1 cellular context compared by ENCODE assay signal in the genomic region with DNA sequence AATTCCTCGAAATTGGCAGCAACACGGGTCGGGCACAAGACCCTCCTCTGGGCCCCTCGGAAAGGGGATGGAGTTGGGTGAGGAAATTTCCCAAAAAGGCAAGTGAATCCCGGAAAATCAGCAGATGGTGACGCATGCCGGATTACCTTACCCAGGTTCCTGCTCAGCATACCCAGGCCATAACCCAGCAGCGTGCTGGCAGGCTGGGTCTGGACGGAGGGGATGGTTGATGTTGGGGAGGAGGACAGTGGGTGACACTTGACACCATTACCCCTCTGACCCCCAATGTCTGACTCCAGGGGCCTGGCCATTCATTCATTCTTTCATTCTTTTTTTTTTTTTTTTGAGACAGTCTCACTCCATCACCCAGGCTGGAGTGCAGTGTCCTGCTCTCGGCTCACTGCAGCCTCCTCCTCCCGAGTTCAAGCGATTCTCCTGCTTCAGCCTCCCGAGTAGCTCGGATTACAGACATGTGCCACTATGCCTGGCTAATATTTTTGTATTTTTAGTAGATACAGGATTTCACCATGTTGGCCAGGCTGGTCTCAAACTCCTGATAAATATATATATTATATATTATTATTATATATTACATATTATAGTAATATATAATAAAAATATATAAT.
TF ChIP-seq lines count a peak whose summit lies in the region.

No MANE protein-coding gene starts in this region.

TF ChIP-seq in HepG2, 621 proteins besides CTCF, POLR2A, EP300 and RAD21 (continued from another document and continues in another):
- TF ChIP-seq, protein P1, sequence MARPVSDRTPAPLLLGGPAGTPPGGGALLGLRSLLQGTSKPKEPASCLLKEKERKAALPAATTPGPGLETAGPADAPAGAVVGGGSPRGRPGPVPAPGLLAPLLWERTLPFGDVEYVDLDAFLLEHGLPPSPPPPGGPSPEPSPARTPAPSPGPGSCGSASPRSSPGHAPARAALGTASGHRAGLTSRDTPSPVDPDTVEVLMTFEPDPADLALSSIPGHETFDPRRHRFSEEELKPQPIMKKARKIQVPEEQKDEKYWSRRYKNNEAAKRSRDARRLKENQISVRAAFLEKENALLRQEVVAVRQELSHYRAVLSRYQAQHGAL (CRISPR knock-in tag; IDR thresholded peaks at IDR 0.05; ENCODE audit: not compliant biosample characterization), result no peak
- no peak for TF ChIP-seq MAF1 (CRISPR knock-in tag; IDR thresholded peaks at IDR 0.05; ENCODE audit: borderline replicate concordance)
- TF ChIP-seq GABPB1 (CRISPR knock-in tag; IDR thresholded peaks at IDR 0.05), result no peak
- TF ChIP-seq, protein P2, sequence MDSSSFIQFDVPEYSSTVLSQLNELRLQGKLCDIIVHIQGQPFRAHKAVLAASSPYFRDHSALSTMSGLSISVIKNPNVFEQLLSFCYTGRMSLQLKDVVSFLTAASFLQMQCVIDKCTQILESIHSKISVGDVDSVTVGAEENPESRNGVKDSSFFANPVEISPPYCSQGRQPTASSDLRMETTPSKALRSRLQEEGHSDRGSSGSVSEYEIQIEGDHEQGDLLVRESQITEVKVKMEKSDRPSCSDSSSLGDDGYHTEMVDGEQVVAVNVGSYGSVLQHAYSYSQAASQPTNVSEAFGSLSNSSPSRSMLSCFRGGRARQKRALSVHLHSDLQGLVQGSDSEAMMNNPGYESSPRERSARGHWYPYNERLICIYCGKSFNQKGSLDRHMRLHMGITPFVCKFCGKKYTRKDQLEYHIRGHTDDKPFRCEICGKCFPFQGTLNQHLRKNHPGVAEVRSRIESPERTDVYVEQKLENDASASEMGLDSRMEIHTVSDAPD (CRISPR knock-in tag; IDR thresholded peaks at IDR 0.05), result no peak
- no peak for TF ChIP-seq ZNF292 (CRISPR knock-in tag; IDR thresholded peaks at IDR 0.05; ENCODE audit: borderline replicate concordance, low read depth)
- no peak for TF ChIP-seq SP4 (CRISPR knock-in tag; IDR thresholded peaks at IDR 0.05)
- TF ChIP-seq, protein P3, sequence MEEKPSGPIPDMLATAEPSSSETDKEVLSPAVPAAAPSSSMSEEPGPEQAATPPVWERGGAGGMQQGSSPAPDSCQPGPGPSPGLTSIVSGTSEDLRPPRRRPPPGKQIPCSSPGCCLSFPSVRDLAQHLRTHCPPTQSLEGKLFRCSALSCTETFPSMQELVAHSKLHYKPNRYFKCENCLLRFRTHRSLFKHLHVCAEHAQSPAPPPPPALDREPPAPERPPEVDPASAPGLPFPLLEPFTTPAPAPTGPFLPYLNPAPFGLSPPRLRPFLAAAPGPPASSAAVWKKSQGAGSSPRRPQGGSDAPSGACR (CRISPR knock-in tag; IDR thresholded peaks at IDR 0.05), result no peak
- no peak for TF ChIP-seq NFATC3 (CRISPR knock-in tag; IDR thresholded peaks at IDR 0.05)
- no peak for TF ChIP-seq ZNF33A (CRISPR knock-in tag; IDR thresholded peaks at IDR 0.05; ENCODE audit: borderline replicate concordance)
- TF ChIP-seq ZFP36L2 (CRISPR knock-in tag; IDR thresholded peaks at IDR 0.05), result no peak
- peak; percentile 14 for TF ChIP-seq SALL1 (CRISPR knock-in tag; IDR thresholded peaks at IDR 0.05)
- TF ChIP-seq FOSL2 (CRISPR knock-in tag; IDR thresholded peaks at IDR 0.05), result peak; percentile 43; the same call in 1 of the 2 replicates
- TF ChIP-seq, protein P4, sequence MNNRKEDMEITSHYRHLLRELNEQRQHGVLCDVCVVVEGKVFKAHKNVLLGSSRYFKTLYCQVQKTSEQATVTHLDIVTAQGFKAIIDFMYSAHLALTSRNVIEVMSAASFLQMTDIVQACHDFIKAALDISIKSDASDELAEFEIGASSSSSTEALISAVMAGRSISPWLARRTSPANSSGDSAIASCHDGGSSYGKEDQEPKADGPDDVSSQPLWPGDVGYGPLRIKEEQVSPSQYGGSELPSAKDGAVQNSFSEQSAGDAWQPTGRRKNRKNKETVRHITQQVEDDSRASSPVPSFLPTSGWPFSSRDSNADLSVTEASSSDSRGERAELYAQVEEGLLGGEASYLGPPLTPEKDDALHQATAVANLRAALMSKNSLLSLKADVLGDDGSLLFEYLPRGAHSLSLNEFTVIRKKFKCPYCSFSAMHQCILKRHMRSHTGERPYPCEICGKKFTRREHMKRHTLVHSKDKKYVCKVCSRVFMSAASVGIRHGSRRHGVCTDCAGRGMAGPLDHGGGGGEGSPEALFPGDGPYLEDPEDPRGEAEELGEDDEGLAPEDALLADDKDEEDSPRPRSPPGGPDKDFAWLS (CRISPR knock-in tag; IDR thresholded peaks at IDR 0.05; ENCODE audit: borderline replicate concordance), result 0 out of 2 replicates have a peak, but pooled peaks have one; percentile 5
- TF ChIP-seq ZFP36L1 (CRISPR knock-in tag; IDR thresholded peaks at IDR 0.05), result no peak
- TF ChIP-seq MAZ (IDR thresholded peaks at IDR 0.05; ENCODE audit: borderline replicate concordance, low read depth, low read length), result no peak
- no peak for TF ChIP-seq MAZ (CRISPR knock-in tag; IDR thresholded peaks at IDR 0.05; ENCODE audit: low read depth)
- TF ChIP-seq, protein P5, sequence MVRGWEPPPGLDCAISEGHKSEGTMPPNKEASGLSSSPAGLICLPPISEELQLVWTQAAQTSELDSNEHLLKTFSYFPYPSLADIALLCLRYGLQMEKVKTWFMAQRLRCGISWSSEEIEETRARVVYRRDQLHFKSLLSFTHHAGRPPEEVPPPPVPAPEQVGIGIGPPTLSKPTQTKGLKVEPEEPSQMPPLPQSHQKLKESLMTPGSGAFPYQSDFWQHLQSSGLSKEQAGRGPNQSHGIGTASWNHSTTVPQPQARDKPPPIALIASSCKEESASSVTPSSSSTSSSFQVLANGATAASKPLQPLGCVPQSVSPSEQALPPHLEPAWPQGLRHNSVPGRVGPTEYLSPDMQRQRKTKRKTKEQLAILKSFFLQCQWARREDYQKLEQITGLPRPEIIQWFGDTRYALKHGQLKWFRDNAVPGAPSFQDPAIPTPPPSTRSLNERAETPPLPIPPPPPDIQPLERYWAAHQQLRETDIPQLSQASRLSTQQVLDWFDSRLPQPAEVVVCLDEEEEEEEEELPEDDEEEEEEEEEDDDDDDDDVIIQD (CRISPR knock-in tag; IDR thresholded peaks at IDR 0.05; ENCODE audit: low read depth), result no peak
- TF ChIP-seq ZBTB1 (CRISPR knock-in tag; IDR thresholded peaks at IDR 0.05; ENCODE audit: borderline replicate concordance), result no peak
- TF ChIP-seq NBN (conservative IDR thresholded peaks at IDR 0.05), result no peak
- no peak for TF ChIP-seq ZSCAN31 (CRISPR knock-in tag; IDR thresholded peaks at IDR 0.05; ENCODE audit: low read depth)
- no peak for TF ChIP-seq SAFB2 (CRISPR knock-in tag; IDR thresholded peaks at IDR 0.05; ENCODE audit: borderline replicate concordance, low read depth)
- no peak for TF ChIP-seq NAIF1 (CRISPR knock-in tag; IDR thresholded peaks at IDR 0.05; ENCODE audit: borderline replicate concordance)
- TF ChIP-seq, protein P6, sequence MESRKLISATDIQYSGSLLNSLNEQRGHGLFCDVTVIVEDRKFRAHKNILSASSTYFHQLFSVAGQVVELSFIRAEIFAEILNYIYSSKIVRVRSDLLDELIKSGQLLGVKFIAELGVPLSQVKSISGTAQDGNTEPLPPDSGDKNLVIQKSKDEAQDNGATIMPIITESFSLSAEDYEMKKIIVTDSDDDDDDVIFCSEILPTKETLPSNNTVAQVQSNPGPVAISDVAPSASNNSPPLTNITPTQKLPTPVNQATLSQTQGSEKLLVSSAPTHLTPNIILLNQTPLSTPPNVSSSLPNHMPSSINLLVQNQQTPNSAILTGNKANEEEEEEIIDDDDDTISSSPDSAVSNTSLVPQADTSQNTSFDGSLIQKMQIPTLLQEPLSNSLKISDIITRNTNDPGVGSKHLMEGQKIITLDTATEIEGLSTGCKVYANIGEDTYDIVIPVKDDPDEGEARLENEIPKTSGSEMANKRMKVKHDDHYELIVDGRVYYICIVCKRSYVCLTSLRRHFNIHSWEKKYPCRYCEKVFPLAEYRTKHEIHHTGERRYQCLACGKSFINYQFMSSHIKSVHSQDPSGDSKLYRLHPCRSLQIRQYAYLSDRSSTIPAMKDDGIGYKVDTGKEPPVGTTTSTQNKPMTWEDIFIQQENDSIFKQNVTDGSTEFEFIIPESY (CRISPR knock-in tag; IDR thresholded peaks at IDR 0.05), result no peak
- no peak for TF ChIP-seq ZNF552 (CRISPR knock-in tag; IDR thresholded peaks at IDR 0.05; ENCODE audit: borderline replicate concordance)
- TF ChIP-seq ADNP (CRISPR knock-in tag; IDR thresholded peaks at IDR 0.05), result no peak
- no peak for TF ChIP-seq ZNF660 (CRISPR knock-in tag; IDR thresholded peaks at IDR 0.05; ENCODE audit: borderline replicate concordance, low read depth)
- TF ChIP-seq ELF3 (CRISPR knock-in tag; IDR thresholded peaks at IDR 0.05), result no peak
- TF ChIP-seq IRF2 (CRISPR knock-in tag; IDR thresholded peaks at IDR 0.05), result no peak
- no peak for TF ChIP-seq ZFY (CRISPR knock-in tag; IDR thresholded peaks at IDR 0.05)
- no peak for TF ChIP-seq ZZZ3 (CRISPR knock-in tag; IDR thresholded peaks at IDR 0.05; ENCODE audit: borderline replicate concordance)
- TF ChIP-seq TMF1 (CRISPR knock-in tag; IDR thresholded peaks at IDR 0.05; ENCODE audit: low read depth), result no peak
- TF ChIP-seq, protein P7, sequence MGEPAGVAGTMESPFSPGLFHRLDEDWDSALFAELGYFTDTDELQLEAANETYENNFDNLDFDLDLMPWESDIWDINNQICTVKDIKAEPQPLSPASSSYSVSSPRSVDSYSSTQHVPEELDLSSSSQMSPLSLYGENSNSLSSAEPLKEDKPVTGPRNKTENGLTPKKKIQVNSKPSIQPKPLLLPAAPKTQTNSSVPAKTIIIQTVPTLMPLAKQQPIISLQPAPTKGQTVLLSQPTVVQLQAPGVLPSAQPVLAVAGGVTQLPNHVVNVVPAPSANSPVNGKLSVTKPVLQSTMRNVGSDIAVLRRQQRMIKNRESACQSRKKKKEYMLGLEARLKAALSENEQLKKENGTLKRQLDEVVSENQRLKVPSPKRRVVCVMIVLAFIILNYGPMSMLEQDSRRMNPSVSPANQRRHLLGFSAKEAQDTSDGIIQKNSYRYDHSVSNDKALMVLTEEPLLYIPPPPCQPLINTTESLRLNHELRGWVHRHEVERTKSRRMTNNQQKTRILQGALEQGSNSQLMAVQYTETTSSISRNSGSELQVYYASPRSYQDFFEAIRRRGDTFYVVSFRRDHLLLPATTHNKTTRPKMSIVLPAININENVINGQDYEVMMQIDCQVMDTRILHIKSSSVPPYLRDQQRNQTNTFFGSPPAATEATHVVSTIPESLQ (CRISPR knock-in tag; conservative IDR thresholded peaks at IDR 0.05), result no peak
- TF ChIP-seq, protein P8, sequence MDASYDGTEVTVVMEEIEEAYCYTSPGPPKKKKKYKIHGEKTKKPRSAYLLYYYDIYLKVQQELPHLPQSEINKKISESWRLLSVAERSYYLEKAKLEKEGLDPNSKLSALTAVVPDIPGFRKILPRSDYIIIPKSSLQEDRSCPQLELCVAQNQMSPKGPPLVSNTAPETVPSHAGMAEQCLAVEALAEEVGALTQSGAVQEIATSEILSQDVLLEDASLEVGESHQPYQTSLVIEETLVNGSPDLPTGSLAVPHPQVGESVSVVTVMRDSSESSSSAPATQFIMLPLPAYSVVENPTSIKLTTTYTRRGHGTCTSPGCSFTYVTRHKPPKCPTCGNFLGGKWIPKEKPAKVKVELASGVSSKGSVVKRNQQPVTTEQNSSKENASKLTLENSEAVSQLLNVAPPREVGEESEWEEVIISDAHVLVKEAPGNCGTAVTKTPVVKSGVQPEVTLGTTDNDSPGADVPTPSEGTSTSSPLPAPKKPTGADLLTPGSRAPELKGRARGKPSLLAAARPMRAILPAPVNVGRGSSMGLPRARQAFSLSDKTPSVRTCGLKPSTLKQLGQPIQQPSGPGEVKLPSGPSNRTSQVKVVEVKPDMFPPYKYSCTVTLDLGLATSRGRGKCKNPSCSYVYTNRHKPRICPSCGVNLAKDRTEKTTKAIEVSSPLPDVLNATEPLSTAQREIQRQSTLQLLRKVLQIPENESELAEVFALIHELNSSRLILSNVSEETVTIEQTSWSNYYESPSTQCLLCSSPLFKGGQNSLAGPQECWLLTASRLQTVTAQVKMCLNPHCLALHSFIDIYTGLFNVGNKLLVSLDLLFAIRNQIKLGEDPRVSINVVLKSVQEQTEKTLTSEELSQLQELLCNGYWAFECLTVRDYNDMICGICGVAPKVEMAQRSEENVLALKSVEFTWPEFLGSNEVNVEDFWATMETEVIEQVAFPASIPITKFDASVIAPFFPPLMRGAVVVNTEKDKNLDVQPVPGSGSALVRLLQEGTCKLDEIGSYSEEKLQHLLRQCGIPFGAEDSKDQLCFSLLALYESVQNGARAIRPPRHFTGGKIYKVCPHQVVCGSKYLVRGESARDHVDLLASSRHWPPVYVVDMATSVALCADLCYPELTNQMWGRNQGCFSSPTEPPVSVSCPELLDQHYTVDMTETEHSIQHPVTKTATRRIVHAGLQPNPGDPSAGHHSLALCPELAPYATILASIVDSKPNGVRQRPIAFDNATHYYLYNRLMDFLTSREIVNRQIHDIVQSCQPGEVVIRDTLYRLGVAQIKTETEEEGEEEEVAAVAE (CRISPR knock-in tag; IDR thresholded peaks at IDR 0.05; ENCODE audit: borderline replicate concordance), result no peak
- TF ChIP-seq ELF1 (CRISPR knock-in tag; IDR thresholded peaks at IDR 0.05), result no peak
- TF ChIP-seq NR2F2 (IDR thresholded peaks at IDR 0.05; ENCODE audit: borderline replicate concordance, low read depth), result no peak
- TF ChIP-seq MIER2 (CRISPR knock-in tag; IDR thresholded peaks at IDR 0.05), result no peak
- no peak for TF ChIP-seq HDAC1 (CRISPR knock-in tag; IDR thresholded peaks at IDR 0.05)
- 0 out of 2 replicates have a peak, but pooled peaks have one; percentile 13 for TF ChIP-seq CREM (IDR thresholded peaks at IDR 0.05)
- no peak for TF ChIP-seq CREM (CRISPR knock-in tag; IDR thresholded peaks at IDR 0.05)
- TF ChIP-seq SNAI1 (CRISPR knock-in tag; IDR thresholded peaks at IDR 0.05; ENCODE audit: borderline replicate concordance), result no peak
- TF ChIP-seq, protein P9, sequence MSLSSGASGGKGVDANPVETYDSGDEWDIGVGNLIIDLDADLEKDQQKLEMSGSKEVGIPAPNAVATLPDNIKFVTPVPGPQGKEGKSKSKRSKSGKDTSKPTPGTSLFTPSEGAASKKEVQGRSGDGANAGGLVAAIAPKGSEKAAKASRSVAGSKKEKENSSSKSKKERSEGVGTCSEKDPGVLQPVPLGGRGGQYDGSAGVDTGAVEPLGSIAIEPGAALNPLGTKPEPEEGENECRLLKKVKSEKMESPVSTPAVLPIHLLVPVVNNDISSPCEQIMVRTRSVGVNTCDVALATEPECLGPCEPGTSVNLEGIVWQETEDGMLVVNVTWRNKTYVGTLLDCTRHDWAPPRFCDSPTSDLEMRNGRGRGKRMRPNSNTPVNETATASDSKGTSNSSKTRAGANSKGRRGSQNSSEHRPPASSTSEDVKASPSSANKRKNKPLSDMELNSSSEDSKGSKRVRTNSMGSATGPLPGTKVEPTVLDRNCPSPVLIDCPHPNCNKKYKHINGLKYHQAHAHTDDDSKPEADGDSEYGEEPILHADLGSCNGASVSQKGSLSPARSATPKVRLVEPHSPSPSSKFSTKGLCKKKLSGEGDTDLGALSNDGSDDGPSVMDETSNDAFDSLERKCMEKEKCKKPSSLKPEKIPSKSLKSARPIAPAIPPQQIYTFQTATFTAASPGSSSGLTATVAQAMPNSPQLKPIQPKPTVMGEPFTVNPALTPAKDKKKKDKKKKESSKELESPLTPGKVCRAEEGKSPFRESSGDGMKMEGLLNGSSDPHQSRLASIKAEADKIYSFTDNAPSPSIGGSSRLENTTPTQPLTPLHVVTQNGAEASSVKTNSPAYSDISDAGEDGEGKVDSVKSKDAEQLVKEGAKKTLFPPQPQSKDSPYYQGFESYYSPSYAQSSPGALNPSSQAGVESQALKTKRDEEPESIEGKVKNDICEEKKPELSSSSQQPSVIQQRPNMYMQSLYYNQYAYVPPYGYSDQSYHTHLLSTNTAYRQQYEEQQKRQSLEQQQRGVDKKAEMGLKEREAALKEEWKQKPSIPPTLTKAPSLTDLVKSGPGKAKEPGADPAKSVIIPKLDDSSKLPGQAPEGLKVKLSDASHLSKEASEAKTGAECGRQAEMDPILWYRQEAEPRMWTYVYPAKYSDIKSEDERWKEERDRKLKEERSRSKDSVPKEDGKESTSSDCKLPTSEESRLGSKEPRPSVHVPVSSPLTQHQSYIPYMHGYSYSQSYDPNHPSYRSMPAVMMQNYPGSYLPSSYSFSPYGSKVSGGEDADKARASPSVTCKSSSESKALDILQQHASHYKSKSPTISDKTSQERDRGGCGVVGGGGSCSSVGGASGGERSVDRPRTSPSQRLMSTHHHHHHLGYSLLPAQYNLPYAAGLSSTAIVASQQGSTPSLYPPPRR (CRISPR knock-in tag; IDR thresholded peaks at IDR 0.05; ENCODE audit: borderline replicate concordance), result no peak
